8 cellular contexts compared by ENCODE assay signal in the genomic region with DNA sequence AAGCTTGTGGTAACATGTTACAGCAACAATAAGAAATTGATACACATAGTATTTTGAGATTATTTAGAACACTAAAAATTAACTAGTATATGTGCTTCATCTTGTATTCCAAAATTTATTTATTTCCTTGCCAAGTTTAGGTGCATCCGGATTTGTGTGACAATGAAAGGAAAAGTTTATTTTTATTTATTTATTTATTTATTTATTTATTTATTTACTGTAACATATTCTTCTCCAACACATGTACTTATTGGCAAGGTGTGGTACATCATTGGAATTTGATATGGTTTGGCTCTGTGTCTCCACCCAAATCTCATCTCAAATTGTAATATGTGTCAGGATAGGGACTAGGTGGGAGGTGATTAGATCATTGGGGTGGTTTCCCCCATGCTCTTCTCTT.
"Had no signal": no experiment of that assay in that cellular context is flagged by ENCODE, and none has a peak within 500 bp of the region (broad histone marks: within the 10 kb centered on the region; RNA-seq: fewer than 3 reads in every experiment).

No MANE protein-coding gene starts in this region.

- ATAC-seq: GM12878 had no signal

- FAIRE-seq: G401.6, GM12878, GM12891, GM12892, GM18507, GM19239 had no signal

- DNase-seq: GDM1, GF-D8 had no signal

- H3K4me3 ChIP-seq: GM12878 had no signal
